Comparison of ENCODE assay signal across 21 cellular contexts in the genomic region with DNA sequence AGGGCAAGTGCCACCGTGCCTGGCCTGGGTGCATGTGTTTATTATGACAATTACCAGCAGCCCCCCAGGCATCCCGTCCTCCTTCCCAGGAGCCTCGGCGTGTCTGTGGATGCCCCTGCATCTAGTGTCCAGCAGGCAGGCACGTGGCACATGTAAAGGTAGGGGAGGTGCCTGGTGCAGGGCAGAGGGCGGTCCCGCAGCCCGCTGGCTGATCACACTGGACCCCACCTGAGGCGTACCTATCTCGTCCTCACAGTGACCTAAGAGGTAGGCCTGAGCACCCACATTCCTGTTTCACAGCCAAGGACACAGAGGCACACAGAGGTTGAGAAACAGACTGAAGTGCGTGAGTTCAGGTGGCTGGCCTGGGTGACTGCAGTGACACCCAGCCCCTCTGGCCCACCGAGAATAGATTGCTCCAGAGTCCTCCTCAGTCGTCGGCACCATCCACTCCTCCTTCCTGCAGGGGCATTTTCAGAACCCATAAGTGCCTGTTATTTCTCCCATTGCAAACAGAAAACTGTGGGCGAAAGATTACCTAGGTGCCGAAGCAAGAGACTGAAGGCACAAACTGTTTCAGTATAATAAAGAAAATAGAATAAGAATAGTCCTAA. TPM values are rescaled to one million over a fixed set of nuclear protein-coding genes. Genes with fewer than 3 reads are reported as not detected.
"Had no signal": no experiment of that assay in that cellular context is flagged by ENCODE, and none has a peak within 500 bp of the region (broad histone marks: within the 10 kb centered on the region; RNA-seq: fewer than 3 reads in every experiment).

No MANE protein-coding gene starts in this region.

- FAIRE-seq: frontal cortex, islet of Langerhans had no signal

- H3K36me3 Mint-ChIP-seq: activated naive CD8-positive, alpha-beta T cell treated with anti-CD3 and anti-CD28 coated beads, Interleukin-2, amount 10 ng/mL, durations not matched to agents 7 days and 5 days; natural killer cell treated with Interleukin-12 subunit alpha and Interleukin-12 subunit beta and Interleukin-15 and Interleukin-18, amount 100 ng/mL, for 72 hours had no signal

- H3K9me3 ChIP-seq: heart left ventricle, left ventricle myocardium inferior, ovary, sigmoid colon, SJCRH30 had no signal

- H3K27ac Mint-ChIP-seq: activated B cell treated with CpG ODN at 0.5 μM for 24 hours; activated CD8-positive, alpha-beta T cell treated with anti-CD3 and anti-CD28 coated beads, Interleukin-2, amount 10 ng/mL, durations not matched to agents 7 days and 5 days; activated naive CD8-positive, alpha-beta T cell treated with anti-CD3 and anti-CD28 coated beads, Interleukin-2, amount 10 ng/mL, durations not matched to agents 7 days and 5 days; activated T-cell treated with anti-CD3 and anti-CD28 coated beads, Interleukin-2, amount 50 U/mL, for 72 hours; dendritic cell treated with granulocyte-macrophage colony-stimulating factor and Interleukin-4, amounts not matched to agents 40 ng/mL and 50 ng/mL, for 4 days had no signal

- H3K4me3 ChIP-seq: heart left ventricle, left ventricle myocardium inferior, ovary, sigmoid colon, SJCRH30 had no signal

- DNase-seq: activated B cell treated with CpG ODN at 0.5 μM for 24 hours; activated CD8-positive, alpha-beta memory T cell treated with anti-CD3 and anti-CD28 coated beads, Interleukin-2, amount 50 U/mL, for 4 hours; activated CD8-positive, alpha-beta T cell treated with anti-CD3 and anti-CD28 coated beads, Interleukin-2, amount 10 ng/mL, durations not matched to agents 7 days and 5 days; activated naive CD8-positive, alpha-beta T cell treated with anti-CD3 and anti-CD28 coated beads, Interleukin-2, amount 10 ng/mL, durations not matched to agents 7 days and 5 days; activated T-cell treated with anti-CD3 and anti-CD28 coated beads, Interleukin-2, amount 50 U/mL, for 72 hours; anterior cingulate cortex; heart left ventricle; left ventricle myocardium inferior; mesendoderm; sigmoid colon; SJCRH30; stimulated activated CD4-positive, alpha-beta T cell treated with anti-CD3 and anti-CD28 coated beads, Interleukin-1b, Interleukin-23, amount 100 ng/mL, for 48 hours; SW 1271 had no signal

- H3K36me3 ChIP-seq: heart left ventricle, left ventricle myocardium inferior, ovary, sigmoid colon had no signal

- H3K4me3 Mint-ChIP-seq: activated B cell treated with CpG ODN at 0.5 μM for 24 hours; dendritic cell treated with granulocyte-macrophage colony-stimulating factor and Interleukin-4, amounts not matched to agents 40 ng/mL and 50 ng/mL, for 4 days had no signal

- H3K27ac ChIP-seq: epithelial cell of prostate, left ventricle myocardium inferior, ovary, SJCRH30 had no signal

- H3K27me3 ChIP-seq: ovary had no signal

- H3K9me3 Mint-ChIP-seq: activated B cell treated with CpG ODN at 0.5 μM for 24 hours; activated CD4-positive, alpha-beta T cell treated with anti-CD3 and anti-CD28 coated beads, Interleukin-2, amount 10 ng/mL, durations not matched to agents 24 days and 14 days; activated naive CD8-positive, alpha-beta T cell treated with anti-CD3 and anti-CD28 coated beads, Interleukin-2, amount 10 ng/mL, durations not matched to agents 7 days and 5 days; activated T-cell treated with anti-CD3 and anti-CD28 coated beads, Interleukin-2, amount 50 U/mL, for 72 hours; dendritic cell treated with granulocyte-macrophage colony-stimulating factor and Interleukin-4, amounts not matched to agents 40 ng/mL and 50 ng/mL, for 4 days; natural killer cell treated with Interleukin-12 subunit alpha and Interleukin-12 subunit beta and Interleukin-15 and Interleukin-18, amount 100 ng/mL, for 72 hours had no signal

RNA-seq across cellular contexts. Expression of gene LMNTD2, which starts 12.7 kb away (rescaled TPM):
- total RNA-seq: cerebellum, frontal cortex had no signal
